ENCODE assay signal across 10 cellular contexts in genomic region chr2:48619526-48619925, GRCh38. TPM values are rescaled to one million over a fixed set of nuclear protein-coding genes. Genes with fewer than 3 reads are reported as not detected.
"Had no signal": no experiment of that assay in that cellular context is flagged by ENCODE, and none has a peak within 500 bp of the region (broad histone marks: within the 10 kb centered on the region; RNA-seq: fewer than 3 reads in every experiment).

No MANE protein-coding gene starts in this region.

- H2AFZ ChIP-seq: GM23248, GM23338 had no signal

- H3K36me3 ChIP-seq: HAP-1 had no signal

- H3K4me3 ChIP-seq: GM23248, GM23338, HAP-1 had no signal

- H3K4me1 ChIP-seq: HAP-1 had no signal

- ATAC-seq: GM23338, HCT116 had no signal

- H3K4me2 ChIP-seq: GM23338 had no signal

- H3K9me3 ChIP-seq: HAP-1 had no signal

- H3K27ac ChIP-seq: GM23248 had no signal

- H3K9ac ChIP-seq: GM23248 had no signal

- DNase-seq: GM23248, GOT3, H7, H9, HCEC 1CT, HFFc6 had no signal

RNA-seq across cellular contexts. Expression of gene GTF2A1L, which starts 1.9 kb away (rescaled TPM):
- total RNA-seq: H1, H9, HFFc6 had no signal
